In genomic region chr16:88030498-88030897, GRCh38 we compare ENCODE assay signal across 21 cellular contexts.
DNase-seq lines count a peak whose midpoint lies in the region; ATAC-seq and TF ChIP-seq lines count a peak whose summit lies in the region.
"Had no signal": no experiment of that assay in that cellular context is flagged by ENCODE, and none has a peak within 500 bp of the region (broad histone marks: within the 10 kb centered on the region; RNA-seq: fewer than 3 reads in every experiment).

No MANE protein-coding gene starts in this region.

- H3K27me3 ChIP-seq in gastroesophageal sphincter (no peaks in the 10 kb centered on the region), stomach smooth muscle (ENCODE audit: control insufficient read depth in 1 of 2, insufficient read depth in 2 of 2, low read length in 2 of 2) (no peaks in the 10 kb centered on the region)

- peaks cover 37% of the 10 kb centered on the region for H3K36me3 Mint-ChIP-seq in WTC11

- no peak for TF ChIP-seq POLR2A in gastroesophageal sphincter (IDR thresholded peaks at IDR 0.05)

- no peaks in the 10 kb centered on the region for H3K9me3 Mint-ChIP-seq in WTC11
- H3K9me3 Mint-ChIP-seq: CD8-positive, alpha-beta memory T cell had no signal

- TF ChIP-seq EP300 in gastroesophageal sphincter (IDR thresholded peaks at IDR 0.05) = no peak

- TF ChIP-seq CTCF in WTC11 (IDR thresholded peaks at IDR 0.05) (no peak), gastroesophageal sphincter (IDR thresholded peaks at IDR 0.05) (no peak)

- DNase-seq in WTC11 (ENCODE audit: low spot score) (no peak), mucosa of gallbladder (ENCODE audit: low spot score) (peak; percentile 26), C1 segment of cervical spinal cord (lab: John Stamatoyannopoulos, UW) (no peak), NK-92 (lab: John Stamatoyannopoulos, UW; ENCODE audit: unreplicated experiment) (no peak)
- DNase-seq: CD8-positive, alpha-beta memory T cell; DMS 273 treated with DMSO at 0.1 percent for 48 hours; DND-41; H7; KBM-7; MV-4-11; NCI-H1105 treated with DMSO at 0.1 percent for 48 hours; NCI-H2029; NCI-H446 treated with DMSO at 0.1 percent for 48 hours; NCI-H526; NCI-H82; RPMI8226; SHP77 treated with DMSO at 0.1 percent for 48 hours had no signal

- ATAC-seq in WTC11 = no peak
- peak; percentile 34 for ATAC-seq in gastroesophageal sphincter
- no peak for ATAC-seq in GM18909 (IDR thresholded peaks at IDR 0.05; ENCODE audit: poor library complexity, unreplicated experiment)

- H3K36me3 ChIP-seq in gastroesophageal sphincter = peaks cover 0 to 50% of the 10 kb centered on the region in 2 donors
- peaks cover 0 to 5% of the 10 kb centered on the region in 2 donors for H3K36me3 ChIP-seq in stomach smooth muscle (ENCODE audit: control insufficient read depth in 2 of 2, insufficient read depth in 2 of 2, low read length in 2 of 2)

- H3K4me3 Mint-ChIP-seq in WTC11 = no peak overlapping the region
- H3K4me3 Mint-ChIP-seq: CD8-positive, alpha-beta memory T cell had no signal

- H3K27ac ChIP-seq in gastroesophageal sphincter (no peak overlapping the region), stomach smooth muscle (ENCODE audit: low read length) (peak overlapping the region; percentile 49)
- H3K27ac ChIP-seq: C4-2B had no signal

- CTCF ChIA-PET in WTC11 (lab: Charles Lee) = no interaction called here

- POLR2A ChIA-PET in WTC11 (lab: Charles Lee) = no interaction called here

- H3K9me3 ChIP-seq in gastroesophageal sphincter = no peaks in the 10 kb centered on the region
- no peaks in the 10 kb centered on the region for H3K9me3 ChIP-seq in stomach smooth muscle (ENCODE audit: control insufficient read depth in 2 of 2, low read length in 2 of 2)

- peak overlapping the region; percentile 88; the same call in 1 of the 2 replicates for H3K27ac Mint-ChIP-seq in WTC11

- no peak overlapping the region for H3K9ac ChIP-seq in stomach smooth muscle (ENCODE audit: low read length in 2 of 2)

- no peak overlapping the region for H3K4me3 ChIP-seq in gastroesophageal sphincter
- H3K4me3 ChIP-seq in stomach smooth muscle (ENCODE audit: low read length in 2 of 2) = peak overlapping the region; percentile 25 to 44

- H3K4me1 ChIP-seq in gastroesophageal sphincter (no peaks in the 10 kb centered on the region), stomach smooth muscle (ENCODE audit: control insufficient read depth, insufficient read depth, low read length) (peaks cover 7% of the 10 kb centered on the region)

- peaks cover 36% of the 10 kb centered on the region for H3K4me1 Mint-ChIP-seq in WTC11

- no peaks in the 10 kb centered on the region for H3K27me3 Mint-ChIP-seq in WTC11 (ENCODE audit: low read depth)

- 69% methylated on average over 5 of the region's 8 CpGs; no CpG with 5 or more reads in 1 of the 2 donors for WGBS in gastroesophageal sphincter (ENCODE audit: low coverage in 1 of 2), 2 donors

TF ChIP-seq in WTC11, 78 proteins besides CTCF, POLR2A, EP300 and RAD21 (continues in another document):
- TF ChIP-seq ATF3 (CRISPR knock-in tag; conservative IDR thresholded peaks at IDR 0.05) (no peak), NR1H2 (CRISPR knock-in tag; IDR thresholded peaks at IDR 0.05) (no peak), CDX4 (CRISPR knock-in tag; IDR thresholded peaks at IDR 0.05; ENCODE audit: borderline replicate concordance) (no peak), HMGXB4 (CRISPR knock-in tag; IDR thresholded peaks at IDR 0.05) (no peak), ATF1 (CRISPR knock-in tag; IDR thresholded peaks at IDR 0.05) (no peak), RELA (CRISPR knock-in tag; IDR thresholded peaks at IDR 0.05; ENCODE audit: borderline replicate concordance) (no peak), FOXJ3 (CRISPR knock-in tag; IDR thresholded peaks at IDR 0.05; ENCODE audit: borderline replicate concordance) (no peak), TP53 (CRISPR knock-in tag; IDR thresholded peaks at IDR 0.05) (no peak), MLX (CRISPR knock-in tag; IDR thresholded peaks at IDR 0.05) (no peak), ZNF425 (CRISPR knock-in tag; conservative IDR thresholded peaks at IDR 0.05) (no peak), FOXP4 (CRISPR knock-in tag; IDR thresholded peaks at IDR 0.05) (no peak)

Comparison
In these comparisons a context has a peak if more than half of its experiments do, and no peak if none do; other contexts are left out.
1. H3K4me3 ChIP-seq: peak in stomach smooth muscle (2 of 2); none in gastroesophageal sphincter (0 of 2).